8 cellular contexts compared by ENCODE assay signal in genomic region chr2:42568431-42569115, GRCh38. TPM values are rescaled to one million over a fixed set of nuclear protein-coding genes. Genes with fewer than 3 reads are reported as not detected.
A peak's percentile ranks its signal among the peaks of the same experiment; 100 is the strongest.
DNase-seq lines count a peak whose midpoint lies in the region; ATAC-seq and TF ChIP-seq lines count a peak whose summit lies in the region.

Gene MTA3, plus strand, starts transcription at chr2:42568632. Its CDS starts 114 bp downstream, at chr2:42568746.

- peak within 1 kb of the TSS; percentile 94 for H3K9ac ChIP-seq in trophoblast cell (ENCODE audit: low read length)

- peak within 1 kb of the TSS; percentile 94 for H2BK5ac ChIP-seq in trophoblast cell (ENCODE audit: low read depth, low read length, poor library complexity)

- peak within 1 kb of the TSS; percentile 94 for H2BK120ac ChIP-seq in trophoblast cell (ENCODE audit: insufficient read depth, low read length, poor library complexity)

- peak within 1 kb of the TSS; percentile 53 for H3K4me3 ChIP-seq in GM12864 (ENCODE audit: low read depth, low read length)
- H3K4me3 ChIP-seq in RWPE2 (ENCODE audit: severe bottlenecking) = peak within 1 kb of the TSS; percentile 70
- peak within 1 kb of the TSS; percentile 96 for H3K4me3 ChIP-seq in trophoblast cell (ENCODE audit: low read depth, low read length)
- H3K4me3 ChIP-seq in tibial artery = peak within 1 kb of the TSS; percentile 74 to 76

- TF ChIP-seq CTCF in GM12864 (IDR thresholded peaks at IDR 0.05; ENCODE audit: low read depth, low read length, missing control alignments) = no peak
- TF ChIP-seq CTCF in RWPE2 (IDR thresholded peaks at IDR 0.05; ENCODE audit: poor library complexity, severe bottlenecking) = no peak
- no peak for TF ChIP-seq CTCF in tibial artery (IDR thresholded peaks at IDR 0.05)

- H3K4me1 ChIP-seq in RWPE2 (ENCODE audit: insufficient read depth, poor library complexity, severe bottlenecking) (peaks cover 6% of the 10 kb centered on the region), trophoblast cell (ENCODE audit: control insufficient read depth in 1 of 2, insufficient read depth in 2 of 2, low read length in 2 of 2) (peaks cover 3 to 4% of the 10 kb centered on the region in 2 experiments), tibial artery (peaks cover 0 to 25% (median 13%) of the 10 kb centered on the region in 4 donors)

- H3K36me3 ChIP-seq in RWPE2 (ENCODE audit: low read depth) (peaks cover 29% of the 10 kb centered on the region), trophoblast cell (ENCODE audit: control insufficient read depth in 1 of 2, insufficient read depth in 2 of 2, low read length in 2 of 2) (peaks cover 2 to 7% of the 10 kb centered on the region in 2 experiments), tibial artery (peaks cover 0 to 9% (median 0%) of the 10 kb centered on the region in 3 donors)

- no peak for DNase-seq in GM12864 (ENCODE audit: low read depth)
- DNase-seq in RWPE2 (ENCODE audit: low spot score) = peak; percentile 52
- peak; percentile 73 for DNase-seq in activated naive CD4-positive, alpha-beta T cell treated with anti-CD3 and anti-CD28 coated beads, Interleukin-2, amount 50 U/mL, for 16 hours
- peak; percentile 82 for DNase-seq in Right ventricle myocardium inferior (ENCODE audit: missing footprints)
- peak; percentile 33 to 58 for DNase-seq in trophoblast cell
- peak; percentile 47 to 82 for DNase-seq in tibial artery

- peak within 1 kb of the TSS; percentile 97 for H4K91ac ChIP-seq in trophoblast cell (ENCODE audit: low read depth, low read length)

- H3K23ac ChIP-seq in trophoblast cell (ENCODE audit: low read length) = no peak within 1 kb of the TSS

- H3K27me3 ChIP-seq in RWPE2 (ENCODE audit: insufficient read depth, poor library complexity, severe bottlenecking) (no peaks in the 10 kb centered on the region), trophoblast cell (ENCODE audit: insufficient read depth, low read length) (no peaks in the 10 kb centered on the region), tibial artery (no peaks in the 10 kb centered on the region)

- no CpG with 5 or more reads among the region's 67 CpGs for WGBS in trophoblast cell (ENCODE audit: extremely low coverage, insufficient coverage, insufficient read length)

- peaks cover 6% of the 10 kb centered on the region for H3K79me1 ChIP-seq in trophoblast cell (ENCODE audit: low read length)

- peaks cover 7% of the 10 kb centered on the region for H3K79me2 ChIP-seq in trophoblast cell (ENCODE audit: control insufficient read depth, insufficient read depth, low read length, poor library complexity)

- peak within 1 kb of the TSS; percentile 97 for H4K12ac ChIP-seq in trophoblast cell (ENCODE audit: low read depth, low read length)

- H3K18ac ChIP-seq in trophoblast cell (ENCODE audit: low read length) = peak within 1 kb of the TSS; percentile 99

- H3K4ac ChIP-seq in trophoblast cell (ENCODE audit: low read depth, low read length) = peak within 1 kb of the TSS; percentile 91

- no peak within 1 kb of the TSS for H2BK12ac ChIP-seq in trophoblast cell (ENCODE audit: low read length)

- H3K14ac ChIP-seq in trophoblast cell (ENCODE audit: low read length) = peak within 1 kb of the TSS; percentile 98

- no peaks in the 10 kb centered on the region for H3K9me3 ChIP-seq in RWPE2 (ENCODE audit: severe bottlenecking)
- no peaks in the 10 kb centered on the region for H3K9me3 ChIP-seq in trophoblast cell (ENCODE audit: insufficient read depth, low read depth, low read length)
- no peaks in the 10 kb centered on the region for H3K9me3 ChIP-seq in tibial artery

- intact Hi-C loops in Right ventricle myocardium inferior (cut with DNase I) (no loop called here), tibial artery (cut with DNase I; ENCODE audit: low total_unique reads) (no loop called here)

- peak within 1 kb of the TSS; percentile 98 for H4K8ac ChIP-seq in trophoblast cell (ENCODE audit: low read depth, low read length)

- H3K27ac ChIP-seq in RWPE2 (ENCODE audit: poor library complexity, severe bottlenecking) (peak within 1 kb of the TSS; percentile 42), trophoblast cell (ENCODE audit: low read depth, low read length) (peak within 1 kb of the TSS; percentile 78), tibial artery (peak within 1 kb of the TSS; percentile 82 to 90)

- ATAC-seq in HG03039 (IDR thresholded peaks at IDR 0.05; ENCODE audit: unreplicated experiment) (peak; percentile 25), RWPE2 (ENCODE audit: low read depth) (peak; percentile 74), Right ventricle myocardium inferior (peak; percentile 87), HG02938 (IDR thresholded peaks at IDR 0.05; ENCODE audit: unreplicated experiment) (no peak)

- no peak within 1 kb of the TSS for H2AK5ac ChIP-seq in trophoblast cell (ENCODE audit: low read length)

- peak within 1 kb of the TSS; percentile 95 for H3K4me2 ChIP-seq in trophoblast cell (ENCODE audit: low read length)

- H2AFZ ChIP-seq in trophoblast cell (ENCODE audit: insufficient read depth, low read length, poor library complexity) = peak within 1 kb of the TSS; percentile 77

RNA-seq across cellular contexts. Expression of gene MTA3, which starts in this region (rescaled TPM):
- total RNA-seq in Right ventricle myocardium inferior = 19.7 TPM
- 54.1 and 61.4 TPM in 2 replicates for polyA plus RNA-seq in trophoblast cell (2013)
